4 cellular contexts compared by ENCODE assay signal in genomic region chr17:43728081-43728480, GRCh38. TPM values are rescaled to one million over a fixed set of nuclear protein-coding genes. Genes with fewer than 3 reads are reported as not detected.
"Had no signal": no experiment of that assay in that cellular context is flagged by ENCODE, and none has a peak within 500 bp of the region (broad histone marks: within the 10 kb centered on the region; RNA-seq: fewer than 3 reads in every experiment).

No MANE protein-coding gene starts in this region.

- ATAC-seq: GM12878 had no signal

- DNase-seq: GDM1, GF-D8 had no signal

- H3K4me3 ChIP-seq: GM12878 had no signal

RNA-seq across cellular contexts. Expression of gene SOST, which starts 30.5 kb away (rescaled TPM):
- total RNA-seq: GM12878 had no signal

RNA-seq across cellular contexts. Expression of gene CFAP97D1, which starts 52.2 kb away (rescaled TPM):
- total RNA-seq: G401, GM12878 had no signal
